ENCODE assay signal across 21 cellular contexts in the genomic region with DNA sequence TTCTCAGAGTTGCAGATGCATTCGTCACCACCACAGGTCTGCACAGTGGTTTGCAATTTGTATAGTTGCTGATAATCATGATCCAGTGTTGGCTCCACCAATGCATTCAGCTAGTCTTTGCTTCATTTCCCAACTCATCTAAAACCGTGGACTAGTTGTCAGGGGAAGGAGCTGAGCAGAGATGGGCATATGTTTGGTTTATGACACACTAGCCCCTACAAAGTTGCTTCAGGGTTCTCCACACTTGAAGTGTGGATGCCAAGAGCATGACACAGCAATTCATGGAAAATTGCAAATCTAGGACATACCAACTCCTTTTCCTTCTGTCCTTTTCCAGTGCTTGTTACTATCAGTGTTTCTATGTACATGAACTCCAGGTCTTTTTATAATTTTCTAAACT.
"Had no signal": no experiment of that assay in that cellular context is flagged by ENCODE, and none has a peak within 500 bp of the region (broad histone marks: within the 10 kb centered on the region; RNA-seq: fewer than 3 reads in every experiment).

No MANE protein-coding gene starts in this region.

- H3K27ac ChIP-seq: left ventricle myocardium inferior, prostate gland, SJSA1, upper lobe of left lung, WERI-Rb-1 had no signal

- DNase-seq: activated CD4-positive, alpha-beta T cell treated with anti-CD3 and anti-CD28 coated beads for 4 hours; activated CD8-positive, alpha-beta T cell treated with anti-CD3 and anti-CD28 coated beads, Interleukin-2, amount 10 ng/mL, durations not matched to agents 7 days and 5 days; activated naive CD4-positive, alpha-beta T cell treated with anti-CD3 and anti-CD28 coated beads, Interleukin-2, amount 50 U/mL, for 16 hours; amygdala; effector memory CD8-positive, alpha-beta T cell; islet precursor cell; left ventricle myocardium inferior; mesenchymal stem cell; occipital lobe; stimulated activated CD4-positive, alpha-beta T cell treated with anti-CD3 and anti-CD28 coated beads, Interleukin-2, amount 100 ng/mL, for 24 hours; stimulated activated naive B cell treated with anti-CD40 and anti-IgM and Interleukin-4, amounts not matched to agents 10 μg/mL and 1 μg/mL and 100 μg/mL, for 72 hours; substantia nigra; T-helper 9 cell; upper lobe of left lung; WERI-Rb-1 had no signal

- H3K36me3 ChIP-seq: left ventricle myocardium inferior, prostate gland, SJSA1, upper lobe of left lung, WERI-Rb-1 had no signal

- H3K27me3 Mint-ChIP-seq: dendritic cell treated with granulocyte-macrophage colony-stimulating factor and Interleukin-4, amounts not matched to agents 40 ng/mL and 50 ng/mL, for 4 days; stimulated activated naive B cell treated with anti-CD40 and anti-IgM and Interleukin-4, amounts not matched to agents 10 μg/mL and 1 μg/mL and 100 μg/mL, for 72 hours had no signal

- H3K4me1 ChIP-seq: left ventricle myocardium inferior, prostate gland, SJSA1, upper lobe of left lung had no signal

- H3K36me3 Mint-ChIP-seq: stimulated activated naive B cell treated with anti-CD40 and anti-IgM and Interleukin-4, amounts not matched to agents 10 μg/mL and 1 μg/mL and 100 μg/mL, for 72 hours had no signal

- H3K4me3 ChIP-seq: left ventricle myocardium inferior, prostate gland, SJSA1, upper lobe of left lung had no signal

- H3K27ac Mint-ChIP-seq: activated CD8-positive, alpha-beta T cell treated with anti-CD3 and anti-CD28 coated beads, Interleukin-2, amount 10 ng/mL, durations not matched to agents 7 days and 5 days; activated T-helper 17 cell treated with anti-CD3 and anti-CD28 coated beads, Interleukin-2, amount 50 U/mL, for 72 hours; dendritic cell treated with granulocyte-macrophage colony-stimulating factor and Interleukin-4, amounts not matched to agents 40 ng/mL and 50 ng/mL, for 4 days; effector memory CD8-positive, alpha-beta T cell; nephron; stimulated activated naive B cell treated with anti-CD40 and anti-IgM and Interleukin-4, amounts not matched to agents 10 μg/mL and 1 μg/mL and 100 μg/mL, for 72 hours had no signal

- H3K9me3 ChIP-seq: prostate gland, SJSA1, upper lobe of left lung had no signal

- H3K4me1 Mint-ChIP-seq: activated T-helper 17 cell treated with anti-CD3 and anti-CD28 coated beads, Interleukin-2, amount 50 U/mL, for 72 hours; stimulated activated naive B cell treated with anti-CD40 and anti-IgM and Interleukin-4, amounts not matched to agents 10 μg/mL and 1 μg/mL and 100 μg/mL, for 72 hours had no signal

- H3K27me3 ChIP-seq: upper lobe of left lung had no signal

- H3K4me3 Mint-ChIP-seq: activated CD8-positive, alpha-beta T cell treated with anti-CD3 and anti-CD28 coated beads, Interleukin-2, amount 10 ng/mL, durations not matched to agents 7 days and 5 days; activated T-helper 17 cell treated with anti-CD3 and anti-CD28 coated beads, Interleukin-2, amount 50 U/mL, for 72 hours; dendritic cell treated with granulocyte-macrophage colony-stimulating factor and Interleukin-4, amounts not matched to agents 40 ng/mL and 50 ng/mL, for 4 days; effector memory CD8-positive, alpha-beta T cell; nephron; stimulated activated naive B cell treated with anti-CD40 and anti-IgM and Interleukin-4, amounts not matched to agents 10 μg/mL and 1 μg/mL and 100 μg/mL, for 72 hours had no signal

- H3K9me3 Mint-ChIP-seq: nephron had no signal

- ATAC-seq: activated CD8-positive, alpha-beta T cell treated with anti-CD3 and anti-CD28 coated beads, Interleukin-2, amount 10 ng/mL, durations not matched to agents 7 days and 5 days; activated T-helper 17 cell treated with anti-CD3 and anti-CD28 coated beads, Interleukin-2, amount 50 U/mL, for 72 hours; effector memory CD8-positive, alpha-beta T cell; sciatic nerve; stimulated activated naive B cell treated with anti-CD40 and anti-IgM and Interleukin-4, amounts not matched to agents 10 μg/mL and 1 μg/mL and 100 μg/mL, for 72 hours had no signal
